Comparison of ENCODE assay signal across 15 cellular contexts in genomic region chr19:35240322-35240721, GRCh38. TPM values are rescaled to one million over a fixed set of nuclear protein-coding genes. Genes with fewer than 3 reads are reported as not detected.
A peak's percentile ranks its signal among the peaks of the same experiment; 100 is the strongest.
DNase-seq lines count a peak whose midpoint lies in the region; ATAC-seq and TF ChIP-seq lines count a peak whose summit lies in the region.
"Had no signal": no experiment of that assay in that cellular context is flagged by ENCODE, and none has a peak within 500 bp of the region (broad histone marks: within the 10 kb centered on the region; RNA-seq: fewer than 3 reads in every experiment).

No MANE protein-coding gene starts in this region.

- H3K9ac ChIP-seq in neural progenitor cell, result no peak overlapping the region
- no peak overlapping the region for H3K9ac ChIP-seq in endodermal cell (ENCODE audit: extremely low read depth, low read length, poor library complexity, severe bottlenecking)

- peaks cover 18% of the 10 kb centered on the region for H3K4me1 ChIP-seq in CD4-positive, CD25-positive, alpha-beta regulatory T cell (ENCODE audit: control insufficient read depth, insufficient read depth, low read length, poor library complexity, severe bottlenecking)
- H3K4me1 ChIP-seq in mucosa of descending colon (ENCODE audit: low read depth) (no peaks in the 10 kb centered on the region), neural progenitor cell (no peaks in the 10 kb centered on the region), endodermal cell (ENCODE audit: control insufficient read depth, insufficient read depth, low read length) (no peaks in the 10 kb centered on the region)

- H3K79me2 ChIP-seq in neural progenitor cell (ENCODE audit: low read depth), result no peaks in the 10 kb centered on the region

- 100% methylated on average over 1 of the region's 1 CpG for WGBS in endodermal cell (ENCODE audit: insufficient coverage in 1 of 2, insufficient read length in 1 of 2), 2 experiments

- intact Hi-C loops in mucosa of descending colon (cut with DNase I, micrococcal nuclease), result no loop called here

- peak; percentile 93 for ATAC-seq in CD4-positive, CD25-positive, alpha-beta regulatory T cell (ENCODE audit: low read depth in 2 of 2)
- ATAC-seq in mucosa of descending colon, result peak; percentile 84

- H3K27me3 ChIP-seq in CD4-positive, CD25-positive, alpha-beta regulatory T cell (ENCODE audit: control insufficient read depth, insufficient read depth, low read length), result no peaks in the 10 kb centered on the region
- H3K27me3 ChIP-seq in neural progenitor cell (no peaks in the 10 kb centered on the region), endodermal cell (ENCODE audit: control insufficient read depth, insufficient read depth, low read length, poor library complexity, severe bottlenecking) (no peaks in the 10 kb centered on the region)

- H3K9me3 Mint-ChIP-seq in CD4-positive, CD25-positive, alpha-beta regulatory T cell, result peaks cover 0 to 25% (median 3%) of the 10 kb centered on the region in 7 donors
- H3K9me3 Mint-ChIP-seq in neural progenitor cell, result peaks cover 19% of the 10 kb centered on the region
- H3K9me3 Mint-ChIP-seq in endodermal cell, result peaks cover 39% of the 10 kb centered on the region

- DNase-seq in CD4-positive, CD25-positive, alpha-beta regulatory T cell, result peak in 2 of 3 donors; percentile 73 to 74
- DNase-seq in Kasumi-1 (lab: John Stamatoyannopoulos, UW), result peak; percentile 54 to 66
- peak; percentile 42 for DNase-seq in activated CD8-positive, alpha-beta memory T cell treated with anti-CD3 and anti-CD28 coated beads, Interleukin-2, amount 50 U/mL, for 48 hours
- no peak for DNase-seq in mucosa of descending colon
- DNase-seq in NCI-H2227 (lab: John Stamatoyannopoulos, UW; ENCODE audit: unreplicated experiment), result no peak
- DNase-seq in neural progenitor cell (ENCODE audit: low spot score), result no peak
- DNase-seq in endodermal cell, result no peak
- no peak for DNase-seq in RPMI8226
- DNase-seq: kidney; NCI-H146; NK-92 treated with Interleukin-12 subunit alpha and Interleukin-12 subunit beta, amount 100 ng/mL, for 24 hours had no signal

- no peak overlapping the region for H2AFZ ChIP-seq in neural progenitor cell (replicated peaks)

- no peaks in the 10 kb centered on the region for H3K36me3 ChIP-seq in CD4-positive, CD25-positive, alpha-beta regulatory T cell (ENCODE audit: control insufficient read depth, insufficient read depth, low read length)
- H3K36me3 ChIP-seq in mucosa of descending colon (ENCODE audit: low read depth), result no peaks in the 10 kb centered on the region
- H3K36me3 ChIP-seq in neural progenitor cell, result no peaks in the 10 kb centered on the region
- no peaks in the 10 kb centered on the region for H3K36me3 ChIP-seq in endodermal cell (ENCODE audit: control insufficient read depth, insufficient read depth, low read length)

- H3K4me1 Mint-ChIP-seq in CD4-positive, CD25-positive, alpha-beta regulatory T cell, result peaks cover 21 to 40% (median 30%) of the 10 kb centered on the region in 4 donors
- no peaks in the 10 kb centered on the region for H3K4me1 Mint-ChIP-seq in neural progenitor cell
- H3K4me1 Mint-ChIP-seq in endodermal cell, result no peaks in the 10 kb centered on the region
- H3K4me1 Mint-ChIP-seq: neural crest cell had no signal

- TF ChIP-seq CTCF in mucosa of descending colon (IDR thresholded peaks at IDR 0.05) (no peak), neural progenitor cell (IDR thresholded peaks at IDR 0.05) (no peak), endodermal cell (conservative IDR thresholded peaks at IDR 0.05) (no peak)

- H3K9me3 ChIP-seq in CD4-positive, CD25-positive, alpha-beta regulatory T cell (ENCODE audit: control insufficient read depth in 2 of 2, low read length in 2 of 2), result no peaks in the 10 kb centered on the region
- H3K9me3 ChIP-seq in mucosa of descending colon (no peaks in the 10 kb centered on the region), neural progenitor cell (ENCODE audit: low read depth) (peaks cover 11% of the 10 kb centered on the region), endodermal cell (ENCODE audit: control insufficient read depth, low read length) (peaks cover 24% of the 10 kb centered on the region)

- peak overlapping the region; percentile 69 for H3K4me3 ChIP-seq in CD4-positive, CD25-positive, alpha-beta regulatory T cell (ENCODE audit: low read depth, low read length)
- H3K4me3 ChIP-seq in mucosa of descending colon (no peak overlapping the region), neural progenitor cell (no peak overlapping the region), endodermal cell (ENCODE audit: low read length) (no peak overlapping the region)
- H3K4me3 ChIP-seq: skin epidermis had no signal

- no peak overlapping the region for H3K4me2 ChIP-seq in neural progenitor cell

- peak overlapping the region; percentile 66 for H3K27ac ChIP-seq in CD4-positive, CD25-positive, alpha-beta regulatory T cell (ENCODE audit: insufficient read depth, low read length, poor library complexity, severe bottlenecking)
- H3K27ac ChIP-seq in neural progenitor cell (no peak overlapping the region), endodermal cell (ENCODE audit: low read depth, low read length) (no peak overlapping the region)

- peak overlapping the region; percentile 72 to 93 (median 92) for H3K27ac Mint-ChIP-seq in CD4-positive, CD25-positive, alpha-beta regulatory T cell
- H3K27ac Mint-ChIP-seq in neural progenitor cell (no peak overlapping the region), endodermal cell (no peak overlapping the region)

- peak overlapping the region; percentile 26 to 79 (median 68) for H3K4me3 Mint-ChIP-seq in CD4-positive, CD25-positive, alpha-beta regulatory T cell
- H3K4me3 Mint-ChIP-seq in neural progenitor cell (no peak overlapping the region), endodermal cell (no peak overlapping the region)
- H3K4me3 Mint-ChIP-seq: neural crest cell had no signal

- peaks cover 13% of the 10 kb centered on the region for H3K27me3 Mint-ChIP-seq in CD4-positive, CD25-positive, alpha-beta regulatory T cell
- peaks cover 4% of the 10 kb centered on the region for H3K27me3 Mint-ChIP-seq in neural progenitor cell (ENCODE audit: insufficient read depth, low read depth)
- no peaks in the 10 kb centered on the region for H3K27me3 Mint-ChIP-seq in endodermal cell (ENCODE audit: insufficient read depth)

- no peaks in the 10 kb centered on the region for H4K20me1 ChIP-seq in neural progenitor cell (ENCODE audit: low read depth)

- peaks cover 11% of the 10 kb centered on the region for H3K36me3 Mint-ChIP-seq in CD4-positive, CD25-positive, alpha-beta regulatory T cell
- no peaks in the 10 kb centered on the region for H3K36me3 Mint-ChIP-seq in neural progenitor cell
- no peaks in the 10 kb centered on the region for H3K36me3 Mint-ChIP-seq in endodermal cell (ENCODE audit: low read depth)

- H3F3A ChIP-seq in neural progenitor cell (ENCODE audit: low read depth), result no peaks in the 10 kb centered on the region

RNA-seq across cellular contexts. Expression of gene LSR, which starts 8.5 kb away (rescaled TPM):
- 28.1 TPM for total RNA-seq in CD4-positive, CD25-positive, alpha-beta regulatory T cell
- polyA plus RNA-seq in CD4-positive, CD25-positive, alpha-beta regulatory T cell, result 10 to 100 TPM; 47.8 to 66.1 (median 53.7) TPM
- total RNA-seq in mucosa of descending colon (100 to 1,000 TPM; 123 to 302 (median 289) TPM), neural progenitor cell (ENCODE audit: low replicate concordance) (27.1 and 78.4 TPM in 2 replicates), endodermal cell (100 to 1,000 TPM; 112 to 170 TPM)
- 51.6 TPM for polyA plus RNA-seq in endodermal cell (2013, experiment 1 of 2)
- polyA plus RNA-seq in endodermal cell (2013, experiment 2 of 2), result 36.3 TPM

RNA-seq across cellular contexts. Expression of gene FAM187B, which starts 11.8 kb away (rescaled TPM):
- not detected for total RNA-seq in CD4-positive, CD25-positive, alpha-beta regulatory T cell
- polyA plus RNA-seq in CD4-positive, CD25-positive, alpha-beta regulatory T cell, result not detected
- total RNA-seq in mucosa of descending colon (not detected), neural progenitor cell (ENCODE audit: low replicate concordance) (0.19 TPM in 1 of 2 replicates, not detected in the other), endodermal cell (not detected)
- polyA plus RNA-seq in endodermal cell (2013, experiment 1 of 2), result not detected
- not detected for polyA plus RNA-seq in endodermal cell (2013, experiment 2 of 2)
- total RNA-seq: H4; kidney; neural crest cell; T-helper 1 cell treated with Interleukin-12 subunit alpha and Interleukin-12 subunit beta and Interleukin-4 antibody, amounts not matched to agents 30 ng/mL and 1 ng/mL, for 36 hours had no signal

RNA-seq across cellular contexts. Expression of gene USF2, which starts 28.4 kb away (rescaled TPM):
- total RNA-seq in CD4-positive, CD25-positive, alpha-beta regulatory T cell, result 277 TPM
- 10 to 100 TPM in 1 of 4 donors, 1 to 10 TPM in 3; 5.9 to 10.1 (median 6.8) TPM for polyA plus RNA-seq in CD4-positive, CD25-positive, alpha-beta regulatory T cell
- 100 to 1,000 TPM in 2 of 3 donors, 10 to 100 TPM in 1; 94.5 to 131 (median 116) TPM for total RNA-seq in mucosa of descending colon
- total RNA-seq in neural progenitor cell (ENCODE audit: low replicate concordance), result 46.8 and 88.7 TPM in 2 replicates
- total RNA-seq in endodermal cell, result 100 to 1,000 TPM; 111 to 121 TPM
- 120 TPM for polyA plus RNA-seq in endodermal cell (2013, experiment 1 of 2)
- polyA plus RNA-seq in endodermal cell (2013, experiment 2 of 2), result 121 TPM

RNA-seq across cellular contexts. Expression of gene HAMP, which starts 42.0 kb away (rescaled TPM):
- total RNA-seq in CD4-positive, CD25-positive, alpha-beta regulatory T cell, result 0.32 TPM
- not detected for polyA plus RNA-seq in CD4-positive, CD25-positive, alpha-beta regulatory T cell
- not detected for total RNA-seq in mucosa of descending colon
- total RNA-seq in neural progenitor cell (ENCODE audit: low replicate concordance), result 0.30 TPM in 1 of 2 replicates, not detected in the other
- total RNA-seq in endodermal cell, result 1 to 10 TPM in 1 of 2 donors, under 1 TPM in 1; 0.35 to 1.3 TPM
- 0.25 TPM for polyA plus RNA-seq in endodermal cell (2013, experiment 1 of 2)
- polyA plus RNA-seq in endodermal cell (2013, experiment 2 of 2), result 0.25 TPM

RNA-seq across cellular contexts. Expression of gene MAG, which starts 51.6 kb away (rescaled TPM):
- not detected for total RNA-seq in CD4-positive, CD25-positive, alpha-beta regulatory T cell
- under 1 TPM in 2 of 4 donors, not detected in 2; 0.16 to 0.28 TPM for polyA plus RNA-seq in CD4-positive, CD25-positive, alpha-beta regulatory T cell
- total RNA-seq in mucosa of descending colon (under 1 TPM in 1 of 3 donors, not detected in 2; 0.80 TPM), neural progenitor cell (ENCODE audit: low replicate concordance) (not detected in 2 replicates), endodermal cell (not detected)
- not detected for polyA plus RNA-seq in endodermal cell (2013, experiment 1 of 2)
- not detected for polyA plus RNA-seq in endodermal cell (2013, experiment 2 of 2)
- total RNA-seq: H4, neural crest cell had no signal

Comparison
In these comparisons a context has a peak if more than half of its experiments do, and no peak if none do; other contexts are left out.
1. DNase-seq: peak in CD4-positive, CD25-positive, alpha-beta regulatory T cell (2 of 3), Kasumi-1 (2 of 2) and activated CD8-positive, alpha-beta memory T cell treated with anti-CD3 and anti-CD28 coated beads, Interleukin-2, amount 50 U/mL, for 48 hours (single experiment); none in mucosa of descending colon (0 of 3), NCI-H2227 (single experiment), neural progenitor cell (single experiment), endodermal cell (single experiment) and RPMI8226 (single experiment).
2. H3K27ac Mint-ChIP-seq: peak in CD4-positive, CD25-positive, alpha-beta regulatory T cell (3 of 3); none in neural progenitor cell (single experiment) and endodermal cell (single experiment).
3. H3K4me3 Mint-ChIP-seq: peak in CD4-positive, CD25-positive, alpha-beta regulatory T cell (4 of 4); none in neural progenitor cell (single experiment) and endodermal cell (single experiment).